21 cellular contexts compared by ENCODE assay signal in the genomic region with DNA sequence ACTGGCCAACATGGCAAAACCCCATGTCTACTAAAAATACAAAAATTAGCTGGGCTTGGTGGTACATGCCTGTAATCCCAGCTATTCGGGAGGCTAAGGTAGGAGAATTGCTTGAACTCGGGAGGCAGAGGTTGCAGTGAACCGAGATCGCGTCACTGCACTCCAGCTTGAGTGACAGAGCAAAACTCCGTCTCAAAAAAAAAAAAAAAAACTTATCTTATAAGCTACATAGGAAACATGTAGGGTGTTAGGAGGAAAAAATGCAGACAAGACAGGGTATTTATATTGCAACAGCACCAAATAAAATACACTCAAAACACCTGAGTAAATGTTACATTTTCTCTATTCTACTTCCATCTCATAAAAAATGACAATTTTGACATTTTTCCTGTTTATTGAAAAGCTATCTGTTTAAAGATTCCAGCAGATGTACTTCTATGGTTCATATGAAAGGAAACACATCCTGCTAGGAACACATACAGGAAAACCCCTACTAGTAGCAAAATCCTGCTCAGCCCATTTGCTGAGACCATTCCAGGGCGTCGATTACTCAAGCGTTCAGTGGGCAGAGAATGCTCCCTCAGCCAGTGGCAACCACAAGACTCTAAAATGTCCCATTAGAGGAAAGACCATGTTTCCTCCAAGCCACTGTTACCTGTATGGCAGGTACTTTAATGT. TPM values are rescaled to one million over a fixed set of nuclear protein-coding genes. Genes with fewer than 3 reads are reported as not detected.
DNase-seq lines count a peak whose midpoint lies in the region; ATAC-seq and TF ChIP-seq lines count a peak whose summit lies in the region.
"Had no signal": no experiment of that assay in that cellular context is flagged by ENCODE, and none has a peak within 500 bp of the region (broad histone marks: within the 10 kb centered on the region; RNA-seq: fewer than 3 reads in every experiment).

No MANE protein-coding gene starts in this region.

- no peaks in the 10 kb centered on the region for H3K36me3 Mint-ChIP-seq in activated CD4-positive, alpha-beta T cell treated with anti-CD3 and anti-CD28 coated beads, Interleukin-2, amount 10 ng/mL, durations not matched to agents 7 days and 5 days (ENCODE audit: low read depth)
- H3K36me3 Mint-ChIP-seq in Calu3 (ENCODE audit: insufficient read depth, unreplicated experiment), result peaks cover 46% of the 10 kb centered on the region
- H3K36me3 Mint-ChIP-seq: natural killer cell treated with Interleukin-12 subunit alpha and Interleukin-12 subunit beta and Interleukin-15 and Interleukin-18, amount 100 ng/mL, for 72 hours had no signal

- TF ChIP-seq CTCF in right atrium auricular region (IDR thresholded peaks at IDR 0.05), result no peak
- TF ChIP-seq CTCF in uterus (IDR thresholded peaks at IDR 0.05), result no peak
- no peak for TF ChIP-seq CTCF in Calu3 (IDR thresholded peaks at IDR 0.05; ENCODE audit: unreplicated experiment)

- CTCF ChIA-PET in activated CD4-positive, alpha-beta T cell treated with anti-CD3 and anti-CD28 coated beads, Interleukin-2, amount 10 ng/mL, durations not matched to agents 7 days and 5 days (lab: Charles Lee), result interaction anchor here (0.6 to 1.2 kb wide), 5 partner anchors 32 to 1217 kb away, joined by 3 to 4 read pairs (median 3); no protein-coding TSS in a partner anchor
- CTCF ChIA-PET in Calu3 (lab: Charles Lee), result interaction anchor here (0.7 kb wide), 1 partner anchor 285 kb away, joined by 4 read pairs; no protein-coding TSS in a partner anchor

- WGBS in right cardiac atrium, result 67% methylated on average over 9 of the region's 9 CpGs
- 81% methylated on average over 5 of the region's 9 CpGs for WGBS in mesenchymal stem cell

- H3K4me1 Mint-ChIP-seq in activated CD4-positive, alpha-beta T cell treated with anti-CD3 and anti-CD28 coated beads, Interleukin-2, amount 10 ng/mL, durations not matched to agents 7 days and 5 days, result peaks cover 7% of the 10 kb centered on the region
- peaks cover 16% of the 10 kb centered on the region for H3K4me1 Mint-ChIP-seq in Calu3 (ENCODE audit: low read depth, unreplicated experiment)

- H3K4me3 ChIP-seq in right cardiac atrium (ENCODE audit: low read length) (no peak overlapping the region), right atrium auricular region (no peak overlapping the region), mesenchymal stem cell (ENCODE audit: insufficient read depth in 1 of 2, low read depth in 1 of 2, low read length in 2 of 2) (no peak overlapping the region), uterus (no peak overlapping the region)
- H3K4me3 ChIP-seq: spleen, vagina had no signal

- no peaks in the 10 kb centered on the region for H3K9me3 Mint-ChIP-seq in activated CD4-positive, alpha-beta T cell treated with anti-CD3 and anti-CD28 coated beads, Interleukin-2, amount 10 ng/mL, durations not matched to agents 7 days and 5 days
- no peaks in the 10 kb centered on the region for H3K9me3 Mint-ChIP-seq in Calu3 (ENCODE audit: low read depth, unreplicated experiment)
- H3K9me3 Mint-ChIP-seq: activated naive CD8-positive, alpha-beta T cell treated with anti-CD3 and anti-CD28 coated beads, Interleukin-2, amount 50 U/mL, for 24 hours; endodermal cell; IgD-negative memory B cell; natural killer cell treated with Interleukin-12 subunit alpha and Interleukin-12 subunit beta and Interleukin-15 and Interleukin-18, amount 100 ng/mL, for 72 hours had no signal

- no peak overlapping the region for H3K18ac ChIP-seq in mesenchymal stem cell (ENCODE audit: low read depth in 1 of 2, low read length in 2 of 2)

- H3K27ac Mint-ChIP-seq in activated CD4-positive, alpha-beta T cell treated with anti-CD3 and anti-CD28 coated beads, Interleukin-2, amount 10 ng/mL, durations not matched to agents 7 days and 5 days, result no peak overlapping the region
- H3K27ac Mint-ChIP-seq in Calu3 (ENCODE audit: unreplicated experiment), result no peak overlapping the region
- H3K27ac Mint-ChIP-seq: activated naive CD8-positive, alpha-beta T cell treated with anti-CD3 and anti-CD28 coated beads, Interleukin-2, amount 50 U/mL, for 24 hours; endodermal cell; natural killer cell treated with Interleukin-12 subunit alpha and Interleukin-12 subunit beta and Interleukin-15 and Interleukin-18, amount 100 ng/mL, for 72 hours had no signal

- no peak overlapping the region for H3K14ac ChIP-seq in mesenchymal stem cell (ENCODE audit: low read length in 2 of 2)

- H4K8ac ChIP-seq in mesenchymal stem cell (ENCODE audit: low read length), result no peak overlapping the region

- H3K27me3 ChIP-seq in right cardiac atrium (ENCODE audit: control insufficient read depth, insufficient read depth) (no peaks in the 10 kb centered on the region), right atrium auricular region (no peaks in the 10 kb centered on the region), mesenchymal stem cell (ENCODE audit: control insufficient read depth in 1 of 2, insufficient read depth in 1 of 2, low read length in 2 of 2) (no peaks in the 10 kb centered on the region), uterus (no peaks in the 10 kb centered on the region)
- H3K27me3 ChIP-seq: spleen, vagina had no signal

- no peaks in the 10 kb centered on the region for H3K9me3 ChIP-seq in right cardiac atrium (ENCODE audit: control insufficient read depth, low read length)
- H3K9me3 ChIP-seq in right atrium auricular region, result no peaks in the 10 kb centered on the region
- no peaks in the 10 kb centered on the region for H3K9me3 ChIP-seq in mesenchymal stem cell (ENCODE audit: control insufficient read depth, low read length)
- H3K9me3 ChIP-seq in uterus, result no peaks in the 10 kb centered on the region
- H3K9me3 ChIP-seq: spleen, vagina had no signal

- no peak overlapping the region for H4K91ac ChIP-seq in mesenchymal stem cell (ENCODE audit: low read length)

- intact Hi-C loops in right cardiac atrium (cut with DNase I), result no loop called here
- intact Hi-C loops in uterus (cut with DNase I; ENCODE audit: low total_unique reads), result no loop called here
- intact Hi-C loops in Calu3 (cut with micrococcal nuclease; ENCODE audit: unreplicated experiment), result no loop called here

- H2BK120ac ChIP-seq in mesenchymal stem cell (ENCODE audit: low read depth, low read length), result no peak overlapping the region

- H2BK15ac ChIP-seq in mesenchymal stem cell (ENCODE audit: low read depth, poor library complexity, severe bottlenecking), result no peak overlapping the region

- H3K9ac ChIP-seq in mesenchymal stem cell (ENCODE audit: low read length), result no peak overlapping the region

- BruUV-seq in Calu3 (replicated peaks; lab: Mats Ljungman, UMichigan), result no TSS peak

- H2AK5ac ChIP-seq in mesenchymal stem cell (ENCODE audit: low read length, severe bottlenecking), result no peak overlapping the region

- H3K27me3 Mint-ChIP-seq in activated CD4-positive, alpha-beta T cell treated with anti-CD3 and anti-CD28 coated beads, Interleukin-2, amount 10 ng/mL, durations not matched to agents 7 days and 5 days, result peaks cover 8% of the 10 kb centered on the region
- H3K27me3 Mint-ChIP-seq in Calu3 (ENCODE audit: unreplicated experiment), result no peaks in the 10 kb centered on the region
- H3K27me3 Mint-ChIP-seq: activated naive CD8-positive, alpha-beta T cell treated with anti-CD3 and anti-CD28 coated beads, Interleukin-2, amount 50 U/mL, for 24 hours; brain; IgD-negative memory B cell; natural killer cell treated with Interleukin-12 subunit alpha and Interleukin-12 subunit beta and Interleukin-15 and Interleukin-18, amount 100 ng/mL, for 72 hours had no signal

- H3K4me2 ChIP-seq in mesenchymal stem cell (ENCODE audit: low read length, poor library complexity, severe bottlenecking), result no peak overlapping the region

- H3K4me1 ChIP-seq in right cardiac atrium (ENCODE audit: control insufficient read depth, insufficient read depth, low read length) (peaks cover 7% of the 10 kb centered on the region), right atrium auricular region (peaks cover 0 to 54% of the 10 kb centered on the region in 2 donors), mesenchymal stem cell (ENCODE audit: control insufficient read depth, insufficient read depth, low read depth, low read length) (peaks cover 13% of the 10 kb centered on the region), uterus (peaks cover 6 to 12% of the 10 kb centered on the region in 2 donors)

- no peak overlapping the region for H3K4me3 Mint-ChIP-seq in activated CD4-positive, alpha-beta T cell treated with anti-CD3 and anti-CD28 coated beads, Interleukin-2, amount 10 ng/mL, durations not matched to agents 7 days and 5 days
- H3K4me3 Mint-ChIP-seq in Calu3 (ENCODE audit: low read depth, unreplicated experiment), result no peak overlapping the region
- H3K4me3 Mint-ChIP-seq: activated naive CD8-positive, alpha-beta T cell treated with anti-CD3 and anti-CD28 coated beads, Interleukin-2, amount 50 U/mL, for 24 hours; brain; endodermal cell; natural killer cell treated with Interleukin-12 subunit alpha and Interleukin-12 subunit beta and Interleukin-15 and Interleukin-18, amount 100 ng/mL, for 72 hours had no signal

- H3K36me3 ChIP-seq in right atrium auricular region (no peaks in the 10 kb centered on the region), mesenchymal stem cell (ENCODE audit: control insufficient read depth in 1 of 2, insufficient read depth in 2 of 2, low read depth in 1 of 2, low read length in 2 of 2) (peaks cover 2 to 8% of the 10 kb centered on the region in 2 experiments), uterus (no peaks in the 10 kb centered on the region)
- H3K36me3 ChIP-seq: vagina had no signal

- POLR2A ChIA-PET in activated CD4-positive, alpha-beta T cell treated with anti-CD3 and anti-CD28 coated beads, Interleukin-2, amount 10 ng/mL, durations not matched to agents 7 days and 5 days (lab: Charles Lee), result no interaction called here

- no peak overlapping the region for H2BK12ac ChIP-seq in mesenchymal stem cell (ENCODE audit: low read length in 2 of 2)

- H2BK5ac ChIP-seq in mesenchymal stem cell (ENCODE audit: low read depth, low read length, poor library complexity, severe bottlenecking), result no peak overlapping the region

- no peak overlapping the region for H3K4ac ChIP-seq in mesenchymal stem cell (ENCODE audit: low read depth in 1 of 2, low read length in 2 of 2)

- ATAC-seq in right cardiac atrium, result no peak
- ATAC-seq: activated naive CD8-positive, alpha-beta T cell treated with anti-CD3 and anti-CD28 coated beads, Interleukin-2, amount 50 U/mL, for 24 hours; natural killer cell treated with Interleukin-12 subunit alpha and Interleukin-12 subunit beta and Interleukin-15 and Interleukin-18, amount 100 ng/mL, for 72 hours had no signal

- TF ChIP-seq POLR2A in uterus (IDR thresholded peaks at IDR 0.05), result no peak

- H3K23ac ChIP-seq in mesenchymal stem cell (ENCODE audit: low read length in 2 of 2), result no peak overlapping the region

- peak overlapping the region; percentile 4 for H3K27ac ChIP-seq in right cardiac atrium (ENCODE audit: low read length)
- H3K27ac ChIP-seq in right atrium auricular region, result no peak overlapping the region
- no peak overlapping the region for H3K27ac ChIP-seq in mesenchymal stem cell (ENCODE audit: low read length, poor library complexity, severe bottlenecking)
- H3K27ac ChIP-seq in uterus, result peak overlapping the region; percentile 47 to 54
- H3K27ac ChIP-seq: vagina had no signal

- no peaks in the 10 kb centered on the region for H3K79me1 ChIP-seq in mesenchymal stem cell (replicated peaks; ENCODE audit: low read length, poor library complexity, severe bottlenecking)

- H2AFZ ChIP-seq in mesenchymal stem cell (ENCODE audit: low read depth, low read length), result no peak overlapping the region

- DNase-seq in right cardiac atrium (no peak), right atrium auricular region (ENCODE audit: low spot score) (no peak), dermis blood vessel endothelial cell (peak; percentile 66), mesenchymal stem cell (peak; percentile 46), uterus (no peak), Calu3 (no peak)
- no peak for DNase-seq in stimulated activated CD4-positive, alpha-beta T cell treated with anti-CD3 and anti-CD28 coated beads, Interleukin-1b, Interleukin-23, amount 100 ng/mL, for 48 hours
- DNase-seq in activated CD4-positive, alpha-beta T cell treated with anti-CD3 and anti-CD28 coated beads, Interleukin-2, amount 10 ng/mL, durations not matched to agents 7 days and 5 days, result no peak
- DNase-seq: activated CD4-positive, alpha-beta T cell treated with anti-CD3 and anti-CD28 coated beads for 4 hours; activated naive CD8-positive, alpha-beta T cell treated with anti-CD3 and anti-CD28 coated beads, Interleukin-2, amount 50 U/mL, for 24 hours; hippocampal formation; islet precursor cell; NCI-H1436; NCI-H2171; SHP77; spleen had no signal

RNA-seq across cellular contexts. Expression of a gene that starts 19.7 kb away (rescaled TPM):
- total RNA-seq in right cardiac atrium (100 to 1,000 TPM in 2 of 4 donors, 10 to 100 TPM in 2; 85.1 to 122 (median 93.6) TPM), right atrium auricular region (10 to 100 TPM; 59.6 to 70.7 TPM), dermis blood vessel endothelial cell (131 and 213 TPM in 2 replicates), uterus (100 to 1,000 TPM; 129 to 357 (median 235) TPM), Calu3 (2022) (252 and 270 TPM in 2 replicates)
- 24.8 TPM for polyA plus RNA-seq in right cardiac atrium
- 152 TPM for polyA plus RNA-seq in mesenchymal stem cell (2013, experiment 1 of 2)
- polyA plus RNA-seq in mesenchymal stem cell (2013, experiment 2 of 2), result 153 TPM
- 10 to 100 TPM; 38.5 to 41.3 TPM for total RNA-seq in activated CD4-positive, alpha-beta T cell treated with anti-CD3 and anti-CD28 coated beads, Interleukin-2, amount 10 ng/mL, durations not matched to agents 7 days and 5 days

Comparison
In these comparisons a context has a peak if more than half of its experiments do, and no peak if none do; other contexts are left out.
1. H3K27ac ChIP-seq: peak in right cardiac atrium (single experiment) and uterus (2 of 2); none in right atrium auricular region (0 of 2) and mesenchymal stem cell (single experiment).
2. DNase-seq: peak in dermis blood vessel endothelial cell (single experiment) and mesenchymal stem cell (single experiment); none in right cardiac atrium (0 of 3), right atrium auricular region (single experiment), uterus (0 of 2), stimulated activated CD4-positive, alpha-beta T cell treated with anti-CD3 and anti-CD28 coated beads, Interleukin-1b, Interleukin-23, amount 100 ng/mL, for 48 hours (single experiment), activated CD4-positive, alpha-beta T cell treated with anti-CD3 and anti-CD28 coated beads, Interleukin-2, amount 10 ng/mL, durations not matched to agents 7 days and 5 days (single experiment) and Calu3 (single experiment).